Comparison of ENCODE assay signal across 18 cellular contexts in the genomic region with DNA sequence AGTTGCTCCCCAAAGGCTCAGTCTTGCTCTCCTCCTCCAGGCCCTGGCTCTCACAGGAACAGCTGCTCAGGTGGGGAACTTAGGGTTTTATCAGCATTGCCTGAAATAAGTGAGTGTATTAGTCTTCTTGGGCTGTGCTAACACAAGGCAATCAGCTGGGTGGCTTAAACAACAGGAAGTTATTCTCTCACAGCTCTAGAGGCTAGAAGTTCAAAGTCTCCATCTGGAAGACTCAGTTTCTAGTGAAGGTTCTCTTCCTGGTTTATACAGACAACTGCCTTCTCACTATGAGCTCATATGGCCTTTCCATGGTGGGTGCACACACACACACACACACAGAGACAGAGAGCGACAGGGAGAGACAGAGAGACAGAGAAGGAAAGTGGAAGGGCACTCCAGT. TPM values are rescaled to one million over a fixed set of nuclear protein-coding genes. Genes with fewer than 3 reads are reported as not detected.
A peak's percentile ranks its signal among the peaks of the same experiment; 100 is the strongest.
DNase-seq lines count a peak whose midpoint lies in the region; ATAC-seq and TF ChIP-seq lines count a peak whose summit lies in the region.
"Had no signal": no experiment of that assay in that cellular context is flagged by ENCODE, and none has a peak within 500 bp of the region (broad histone marks: within the 10 kb centered on the region; RNA-seq: fewer than 3 reads in every experiment).

No MANE protein-coding gene starts in this region.

- peaks cover 6% of the 10 kb centered on the region for H3K36me3 Mint-ChIP-seq in dendritic cell treated with granulocyte-macrophage colony-stimulating factor and Interleukin-4, amounts not matched to agents 40 ng/mL and 50 ng/mL, for 4 days (ENCODE audit: low read depth)
- H3K36me3 Mint-ChIP-seq: activated CD8-positive, alpha-beta memory T cell treated with anti-CD3 and anti-CD28 coated beads, Interleukin-2, amount 10 ng/mL, durations not matched to agents 7 days and 5 days had no signal

- H3K4me1 Mint-ChIP-seq in dendritic cell treated with granulocyte-macrophage colony-stimulating factor and Interleukin-4, amounts not matched to agents 40 ng/mL and 50 ng/mL, for 4 days (ENCODE audit: low read depth) = peaks cover 47% of the 10 kb centered on the region

- H3K36me3 ChIP-seq in Loucy (ENCODE audit: insufficient read depth, low read length) = no peaks in the 10 kb centered on the region
- H3K36me3 ChIP-seq in trophoblast cell (ENCODE audit: control insufficient read depth in 1 of 2, insufficient read depth in 2 of 2, low read length in 2 of 2) = no peaks in the 10 kb centered on the region
- H3K36me3 ChIP-seq in MM.1S (replicated peaks; ENCODE audit: insufficient read depth, low read length) = no peaks in the 10 kb centered on the region
- H3K36me3 ChIP-seq: Peyer's patch had no signal

- no peak overlapping the region for H4K8ac ChIP-seq in trophoblast cell (ENCODE audit: low read depth, low read length)

- no peak overlapping the region for H3K18ac ChIP-seq in trophoblast cell (ENCODE audit: low read length)

- H3K9me3 Mint-ChIP-seq in dendritic cell treated with granulocyte-macrophage colony-stimulating factor and Interleukin-4, amounts not matched to agents 40 ng/mL and 50 ng/mL, for 4 days = peaks cover 6% of the 10 kb centered on the region

- no CpG with 5 or more reads among the region's 1 CpG for WGBS in trophoblast cell (ENCODE audit: extremely low coverage, insufficient coverage, insufficient read length)

- no peaks in the 10 kb centered on the region for H3K79me1 ChIP-seq in trophoblast cell (ENCODE audit: low read length)

- H3K9me2 ChIP-seq in Loucy (replicated peaks; ENCODE audit: low read depth, low read length) (no peaks in the 10 kb centered on the region), MM.1S (replicated peaks; ENCODE audit: insufficient read depth, low read length) (no peaks in the 10 kb centered on the region)

- H3F3A ChIP-seq in Loucy (ENCODE audit: low read depth) = no peaks in the 10 kb centered on the region
- H3F3A ChIP-seq in MM.1S (ENCODE audit: insufficient read depth, low read length) = no peaks in the 10 kb centered on the region

- H3K27me3 Mint-ChIP-seq in dendritic cell treated with granulocyte-macrophage colony-stimulating factor and Interleukin-4, amounts not matched to agents 40 ng/mL and 50 ng/mL, for 4 days = no peaks in the 10 kb centered on the region

- no peak overlapping the region for H2BK5ac ChIP-seq in trophoblast cell (ENCODE audit: low read depth, low read length, poor library complexity)

- H2AFZ ChIP-seq in Loucy (ENCODE audit: low read length) (peak overlapping the region; percentile 57; the same call in 1 of the 2 replicates), trophoblast cell (ENCODE audit: insufficient read depth, low read length, poor library complexity) (no peak overlapping the region), MM.1S (ENCODE audit: low read length) (no peak overlapping the region)

- peaks cover 79% of the 10 kb centered on the region for H3K4me1 ChIP-seq in Loucy (ENCODE audit: insufficient read depth, low read length, poor library complexity, severe bottlenecking)
- H3K4me1 ChIP-seq in trophoblast cell (ENCODE audit: control insufficient read depth in 1 of 2, insufficient read depth in 2 of 2, low read length in 2 of 2) = no peaks in the 10 kb centered on the region
- H3K4me1 ChIP-seq in MM.1S (ENCODE audit: low read length) = 0 out of 2 replicates have a peak, but pooled peaks cover 2% of the 10 kb centered on the region
- H3K4me1 ChIP-seq: testis had no signal

- peak overlapping the region; percentile 93 for H3K27ac Mint-ChIP-seq in dendritic cell treated with granulocyte-macrophage colony-stimulating factor and Interleukin-4, amounts not matched to agents 40 ng/mL and 50 ng/mL, for 4 days
- H3K27ac Mint-ChIP-seq: activated CD8-positive, alpha-beta memory T cell treated with anti-CD3 and anti-CD28 coated beads, Interleukin-2, amount 10 ng/mL, durations not matched to agents 7 days and 5 days had no signal

- H4K20me1 ChIP-seq in Loucy (ENCODE audit: insufficient read depth, low read length, poor library complexity, severe bottlenecking) (no peaks in the 10 kb centered on the region), MM.1S (ENCODE audit: insufficient read depth, low read length) (no peaks in the 10 kb centered on the region)

- H3K4me3 ChIP-seq in Loucy (ENCODE audit: low read length, poor library complexity, severe bottlenecking) (no peak overlapping the region), trophoblast cell (ENCODE audit: low read depth, low read length) (no peak overlapping the region), MM.1S (ENCODE audit: low read length) (no peak overlapping the region)
- H3K4me3 ChIP-seq: testis had no signal

- H3K4me3 Mint-ChIP-seq in dendritic cell treated with granulocyte-macrophage colony-stimulating factor and Interleukin-4, amounts not matched to agents 40 ng/mL and 50 ng/mL, for 4 days = no peak overlapping the region
- H3K4me3 Mint-ChIP-seq: activated CD8-positive, alpha-beta memory T cell treated with anti-CD3 and anti-CD28 coated beads, Interleukin-2, amount 10 ng/mL, durations not matched to agents 7 days and 5 days had no signal

- no peak overlapping the region for H4K12ac ChIP-seq in trophoblast cell (ENCODE audit: low read depth, low read length)

- intact Hi-C loops in dendritic cell treated with granulocyte-macrophage colony-stimulating factor and Interleukin-4, amounts not matched to agents 40 ng/mL and 50 ng/mL, for 4 days (cut with micrococcal nuclease) = loop anchor here (5.0 to 10.0 kb wide), 2 partner anchors 82 to 790 kb away; partner anchors contain the start of gene AIM2

- H3K14ac ChIP-seq in trophoblast cell (ENCODE audit: low read length) = no peak overlapping the region

- no peak overlapping the region for H3K23ac ChIP-seq in trophoblast cell (ENCODE audit: low read length)

- H3K9ac ChIP-seq in Loucy (ENCODE audit: low read depth, low read length, poor library complexity, severe bottlenecking) (peak overlapping the region; percentile 62), trophoblast cell (ENCODE audit: low read length) (no peak overlapping the region), MM.1S (ENCODE audit: low read length) (no peak overlapping the region)

- peak overlapping the region; percentile 77 for H3K4me2 ChIP-seq in Loucy (ENCODE audit: low read depth, low read length, poor library complexity, severe bottlenecking)
- H3K4me2 ChIP-seq in trophoblast cell (ENCODE audit: low read length) = no peak overlapping the region
- H3K4me2 ChIP-seq in MM.1S (ENCODE audit: low read depth, low read length) = no peak overlapping the region

- H3K4ac ChIP-seq in trophoblast cell (ENCODE audit: low read depth, low read length) = no peak overlapping the region

- H3K9me3 ChIP-seq in Loucy (ENCODE audit: insufficient read depth, low read depth, low read length) (no peaks in the 10 kb centered on the region), trophoblast cell (ENCODE audit: insufficient read depth, low read depth, low read length) (peaks cover 3% of the 10 kb centered on the region), MM.1S (replicated peaks; ENCODE audit: insufficient read depth, low read length) (no peaks in the 10 kb centered on the region)
- H3K9me3 ChIP-seq: Peyer's patch, testis had no signal

- ATAC-seq in GM21723 (IDR thresholded peaks at IDR 0.05; ENCODE audit: unreplicated experiment) (peak; percentile 14), HG03460 (IDR thresholded peaks at IDR 0.05; ENCODE audit: unreplicated experiment) (no peak), GM19463 (IDR thresholded peaks at IDR 0.05; ENCODE audit: unreplicated experiment) (no peak)
- ATAC-seq: activated CD8-positive, alpha-beta memory T cell treated with anti-CD3 and anti-CD28 coated beads, Interleukin-2, amount 10 ng/mL, durations not matched to agents 7 days and 5 days; left lobe of liver; sciatic nerve had no signal

- H4K91ac ChIP-seq in trophoblast cell (ENCODE audit: low read depth, low read length) = no peak overlapping the region

- no peaks in the 10 kb centered on the region for H3K27me3 ChIP-seq in Loucy (ENCODE audit: insufficient read depth, low read length, poor library complexity, severe bottlenecking)
- no peaks in the 10 kb centered on the region for H3K27me3 ChIP-seq in trophoblast cell (ENCODE audit: insufficient read depth, low read length)
- H3K27me3 ChIP-seq in MM.1S (replicated peaks; ENCODE audit: insufficient read depth, low read length) = no peaks in the 10 kb centered on the region
- H3K27me3 ChIP-seq: Peyer's patch, testis had no signal

- DNase-seq in CD1c-positive myeloid dendritic cell (ENCODE audit: extremely low spot score) (peak; percentile 41), trophoblast cell (no peak), MM.1S (no peak)
- DNase-seq: activated CD8-positive, alpha-beta memory T cell treated with anti-CD3 and anti-CD28 coated beads, Interleukin-2, amount 10 ng/mL, durations not matched to agents 7 days and 5 days; Calu3; NCI-H1048; NCI-H2081; NCI-H526; Peyer's patch; stimulated activated CD4-positive, alpha-beta T cell treated with anti-CD3 and anti-CD28 coated beads, Interleukin-1b, Interleukin-23, amount 100 ng/mL, for 48 hours; testis had no signal

- no peak overlapping the region for H2AK5ac ChIP-seq in trophoblast cell (ENCODE audit: low read length)

- H3K79me2 ChIP-seq in Loucy (ENCODE audit: insufficient read depth, low read length) = no peaks in the 10 kb centered on the region
- H3K79me2 ChIP-seq in trophoblast cell (ENCODE audit: control insufficient read depth, insufficient read depth, low read length, poor library complexity) = no peaks in the 10 kb centered on the region
- no peaks in the 10 kb centered on the region for H3K79me2 ChIP-seq in MM.1S (ENCODE audit: low read length)

- no peak overlapping the region for H3K27ac ChIP-seq in trophoblast cell (ENCODE audit: low read depth, low read length)
- no peak overlapping the region for H3K27ac ChIP-seq in MM.1S (ENCODE audit: low read length)
- H3K27ac ChIP-seq: testis had no signal

- no peak overlapping the region for H2BK12ac ChIP-seq in trophoblast cell (ENCODE audit: low read length)

- TF ChIP-seq CTCF in Loucy (conservative IDR thresholded peaks at IDR 0.05; ENCODE audit: low read length) (no peak), MM.1S (IDR thresholded peaks at IDR 0.05; ENCODE audit: low read length) (no peak)

- no peak overlapping the region for H2BK120ac ChIP-seq in trophoblast cell (ENCODE audit: insufficient read depth, low read length, poor library complexity)

RNA-seq across cellular contexts. Expression of gene CD1C, which starts 2.8 kb away (rescaled TPM):
- not detected in 2 replicates for polyA plus RNA-seq in trophoblast cell (2013)

RNA-seq across cellular contexts. Expression of gene CD1A, which starts 32.7 kb away (rescaled TPM):
- polyA plus RNA-seq in trophoblast cell (2013) = not detected in 2 replicates

RNA-seq across cellular contexts. Expression of gene CD1B, which starts 44.4 kb away (rescaled TPM):
- polyA plus RNA-seq in trophoblast cell (2013) = not detected in 2 replicates
